Comparison of ENCODE assay signal across 13 cellular contexts in the genomic region with DNA sequence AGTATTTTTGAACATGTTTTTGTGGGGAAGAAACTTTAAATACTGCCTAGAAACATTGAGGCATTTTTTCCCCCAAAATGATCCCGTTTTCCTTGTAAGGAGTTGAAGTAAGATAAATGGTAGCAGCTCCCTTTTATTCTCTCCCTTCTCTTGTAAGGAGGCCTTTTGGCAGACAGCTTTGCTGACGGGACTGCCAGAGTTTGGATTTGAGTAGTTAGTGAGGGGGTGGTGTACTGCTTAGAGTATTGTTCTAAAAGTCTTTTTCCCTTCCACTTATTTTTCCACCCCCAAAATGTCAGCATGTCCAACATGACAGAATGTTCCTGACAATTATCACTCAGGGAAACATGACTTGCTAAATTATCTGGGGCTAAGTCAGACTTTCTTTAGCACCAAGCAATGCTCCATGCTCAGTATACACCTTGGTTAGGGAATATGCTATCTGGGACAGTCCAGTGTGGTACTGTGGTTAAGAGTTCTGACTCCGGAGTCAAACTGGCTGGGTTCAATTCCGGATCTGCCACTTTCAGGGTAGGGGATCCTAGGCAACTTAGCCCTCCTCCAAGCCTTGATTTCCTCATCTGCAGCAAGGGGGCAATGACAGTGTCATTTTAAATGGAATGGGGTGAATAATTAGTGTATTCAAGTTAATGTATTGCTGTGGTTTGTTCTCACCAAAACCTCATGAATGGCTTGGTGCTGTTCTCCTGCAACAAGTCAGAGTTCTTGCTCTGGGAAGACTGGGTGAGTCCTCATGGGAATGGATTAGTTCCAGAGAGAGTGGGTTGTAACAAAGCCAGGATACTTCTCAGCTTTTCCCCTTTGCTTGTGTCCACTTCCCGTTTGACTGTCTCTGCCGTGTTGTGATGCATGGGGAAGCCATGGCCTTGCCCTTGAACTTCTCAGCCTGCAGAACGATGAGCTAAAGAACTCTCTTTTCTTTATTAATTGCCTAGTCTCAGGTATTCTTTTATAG.
DNase-seq lines count a peak whose midpoint lies in the region; ATAC-seq, FAIRE-seq and TF ChIP-seq lines count a peak whose summit lies in the region.
"Had no signal": no experiment of that assay in that cellular context is flagged by ENCODE, and none has a peak within 500 bp of the region (broad histone marks: within the 10 kb centered on the region; RNA-seq: fewer than 3 reads in every experiment).

No MANE protein-coding gene starts in this region.

- H3K36me3 ChIP-seq in kidney (ENCODE audit: control insufficient read depth in 1 of 2, insufficient read depth in 2 of 2, low read length in 2 of 2), result no peaks in the 10 kb centered on the region
- H3K36me3 ChIP-seq: pancreas had no signal

- no peak overlapping the region for H3K4me3 Mint-ChIP-seq in brain
- H3K4me3 Mint-ChIP-seq: activated T-cell treated with anti-CD3 and anti-CD28 coated beads, Interleukin-2, amount 50 U/mL, for 24 hours; central memory CD8-positive, alpha-beta T cell had no signal

- peaks cover 61% of the 10 kb centered on the region for H3K4me1 Mint-ChIP-seq in brain
- H3K4me1 Mint-ChIP-seq: central memory CD8-positive, alpha-beta T cell had no signal

- no peak for ATAC-seq in GM19324 (IDR thresholded peaks at IDR 0.05; ENCODE audit: low FRiP score, unreplicated experiment)

- no peaks in the 10 kb centered on the region for H3K36me3 Mint-ChIP-seq in brain

- H3K9ac ChIP-seq in kidney (ENCODE audit: low read length in 2 of 2), result no peak overlapping the region

- no peak for TF ChIP-seq CTCF in brain (conservative IDR thresholded peaks at IDR 0.05)
- TF ChIP-seq CTCF in kidney (IDR thresholded peaks at IDR 0.05; ENCODE audit: borderline replicate concordance, extremely low read depth, insufficient read depth), result no peak

- FAIRE-seq in kidney (lab: Jason Lieb, UNC), result no peak
- FAIRE-seq: pancreas had no signal

- peak; percentile 45 for DNase-seq in EH (ENCODE audit: low read depth)
- no peak for DNase-seq in kidney
- no peak for DNase-seq in GF-D8 (lab: John Stamatoyannopoulos, UW)
- no peak for DNase-seq in superior temporal gyrus (ENCODE audit: extremely low spot score)
- DNase-seq in NCI-H2171 treated with DMSO at 0.1 percent for 48 hours (lab: John Stamatoyannopoulos, UW), result no peak
- DNase-seq: activated T-cell treated with anti-CD3 and anti-CD28 coated beads, Interleukin-2, amount 50 U/mL, for 24 hours; kidney glomerular epithelial cell; NCI-H1092 treated with DMSO at 0.1 percent for 48 hours; pancreas had no signal

- peak overlapping the region; percentile 4 to 25 for H3K27ac ChIP-seq in kidney (ENCODE audit: low read depth in 2 of 2, low read length in 2 of 2)
- H3K27ac ChIP-seq in skin epidermis, result peak overlapping the region in 13 of 21 experiments; percentile 15 to 81 (median 48)

- no peaks in the 10 kb centered on the region for H3K27me3 Mint-ChIP-seq in brain

- no peaks in the 10 kb centered on the region for H3K9me3 ChIP-seq in kidney (ENCODE audit: control insufficient read depth in 1 of 2, low read length in 2 of 2)
- H3K9me3 ChIP-seq: pancreas had no signal

- intact Hi-C loops in kidney (cut with DNase I), result no loop called here

- H3K4me3 ChIP-seq in kidney (ENCODE audit: low read length in 2 of 2) (no peak overlapping the region), skin epidermis (no peak overlapping the region)
- H3K4me3 ChIP-seq: pancreas had no signal

- peaks cover 6 to 12% of the 10 kb centered on the region in 2 donors for H3K4me1 ChIP-seq in kidney (ENCODE audit: control insufficient read depth in 1 of 2, insufficient read depth in 1 of 2, low read depth in 1 of 2, low read length in 2 of 2)

- peak overlapping the region in 3 of 5 experiments; percentile 47 to 59 (median 58) for H3K27ac Mint-ChIP-seq in brain
- H3K27ac Mint-ChIP-seq: activated T-cell treated with anti-CD3 and anti-CD28 coated beads, Interleukin-2, amount 50 U/mL, for 24 hours had no signal

- H3K9me3 Mint-ChIP-seq in brain, result peaks cover 0 to 2% (median 0%) of the 10 kb centered on the region in 5 experiments
- H3K9me3 Mint-ChIP-seq: activated T-cell treated with anti-CD3 and anti-CD28 coated beads, Interleukin-2, amount 50 U/mL, for 24 hours; central memory CD8-positive, alpha-beta T cell had no signal
